Comparison of ENCODE assay signal across 10 cellular contexts in the genomic region with DNA sequence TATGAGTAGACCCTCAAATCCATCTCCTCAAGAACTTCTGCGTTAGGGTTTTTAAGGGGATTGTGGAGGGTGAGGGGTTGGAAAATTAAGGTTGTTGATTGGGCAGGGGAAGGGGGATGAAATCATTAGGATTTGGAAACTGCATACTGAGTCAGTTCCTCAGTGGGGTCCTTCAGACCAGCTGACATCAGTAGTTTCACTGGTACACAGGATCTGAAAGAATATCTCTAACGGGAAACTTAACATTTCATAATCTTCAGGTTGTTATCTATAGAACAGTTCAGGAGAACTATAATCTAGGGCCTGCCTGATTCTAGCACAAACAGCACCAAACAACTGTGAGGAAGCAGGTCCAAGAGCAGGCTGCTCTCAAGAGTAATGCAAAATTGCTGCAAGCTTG. TPM values are rescaled to one million over a fixed set of nuclear protein-coding genes. Genes with fewer than 3 reads are reported as not detected.
"Had no signal": no experiment of that assay in that cellular context is flagged by ENCODE, and none has a peak within 500 bp of the region (broad histone marks: within the 10 kb centered on the region; RNA-seq: fewer than 3 reads in every experiment).

No MANE protein-coding gene starts in this region.

RNA-seq across cellular contexts. Expression of gene FCGR1A, which starts 27.2 kb away (rescaled TPM):
- total RNA-seq: OCI-LY7, PC-3, PC-9, Peyer's patch, RPMI7951, SJCRH30, SJSA1, SK-MEL-5, T-cell had no signal
- polyA plus RNA-seq: SK-N-SH had no signal
